1 cellular context compared by ENCODE assay signal in genomic region chrX:149949743-149950436, GRCh38.
TF ChIP-seq lines count a peak whose summit lies in the region.

No MANE protein-coding gene starts in this region.

TF ChIP-seq in A549, 52 proteins besides CTCF, POLR2A, EP300 and RAD21:
- TF ChIP-seq ZC3H11A (IDR thresholded peaks at IDR 0.05) (no peak), HEYL (CRISPR knock-in tag; IDR thresholded peaks at IDR 0.05) (no peak), FOSL2 (IDR thresholded peaks at IDR 0.05) (no peak), FOSL2 (CRISPR knock-in tag; IDR thresholded peaks at IDR 0.05) (no peak), USF2 (IDR thresholded peaks at IDR 0.05) (no peak), RFX5 (IDR thresholded peaks at IDR 0.05) (no peak), CBX8 (IDR thresholded peaks at IDR 0.05) (no peak), CHD4 (IDR thresholded peaks at IDR 0.05; ENCODE audit: borderline replicate concordance) (no peak), CEBPB (IDR thresholded peaks at IDR 0.05) (no peak)
- TF ChIP-seq, protein P1, sequence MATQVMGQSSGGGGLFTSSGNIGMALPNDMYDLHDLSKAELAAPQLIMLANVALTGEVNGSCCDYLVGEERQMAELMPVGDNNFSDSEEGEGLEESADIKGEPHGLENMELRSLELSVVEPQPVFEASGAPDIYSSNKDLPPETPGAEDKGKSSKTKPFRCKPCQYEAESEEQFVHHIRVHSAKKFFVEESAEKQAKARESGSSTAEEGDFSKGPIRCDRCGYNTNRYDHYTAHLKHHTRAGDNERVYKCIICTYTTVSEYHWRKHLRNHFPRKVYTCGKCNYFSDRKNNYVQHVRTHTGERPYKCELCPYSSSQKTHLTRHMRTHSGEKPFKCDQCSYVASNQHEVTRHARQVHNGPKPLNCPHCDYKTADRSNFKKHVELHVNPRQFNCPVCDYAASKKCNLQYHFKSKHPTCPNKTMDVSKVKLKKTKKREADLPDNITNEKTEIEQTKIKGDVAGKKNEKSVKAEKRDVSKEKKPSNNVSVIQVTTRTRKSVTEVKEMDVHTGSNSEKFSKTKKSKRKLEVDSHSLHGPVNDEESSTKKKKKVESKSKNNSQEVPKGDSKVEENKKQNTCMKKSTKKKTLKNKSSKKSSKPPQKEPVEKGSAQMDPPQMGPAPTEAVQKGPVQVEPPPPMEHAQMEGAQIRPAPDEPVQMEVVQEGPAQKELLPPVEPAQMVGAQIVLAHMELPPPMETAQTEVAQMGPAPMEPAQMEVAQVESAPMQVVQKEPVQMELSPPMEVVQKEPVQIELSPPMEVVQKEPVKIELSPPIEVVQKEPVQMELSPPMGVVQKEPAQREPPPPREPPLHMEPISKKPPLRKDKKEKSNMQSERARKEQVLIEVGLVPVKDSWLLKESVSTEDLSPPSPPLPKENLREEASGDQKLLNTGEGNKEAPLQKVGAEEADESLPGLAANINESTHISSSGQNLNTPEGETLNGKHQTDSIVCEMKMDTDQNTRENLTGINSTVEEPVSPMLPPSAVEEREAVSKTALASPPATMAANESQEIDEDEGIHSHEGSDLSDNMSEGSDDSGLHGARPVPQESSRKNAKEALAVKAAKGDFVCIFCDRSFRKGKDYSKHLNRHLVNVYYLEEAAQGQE (IDR thresholded peaks at IDR 0.05), result no peak
TF ChIP-seq in A549: peak in this region for 0.
